ENCODE assay signal across 30 cellular contexts in genomic region chr4:165360041-165360782, GRCh38. TPM values are rescaled to one million over a fixed set of nuclear protein-coding genes. Genes with fewer than 3 reads are reported as not detected.
DNase-seq lines count a peak whose midpoint lies in the region; ATAC-seq, FAIRE-seq and TF ChIP-seq lines count a peak whose summit lies in the region.
"Had no signal": no experiment of that assay in that cellular context is flagged by ENCODE, and none has a peak within 500 bp of the region (broad histone marks: within the 10 kb centered on the region; RNA-seq: fewer than 3 reads in every experiment).

No MANE protein-coding gene starts in this region.

- H3K14ac ChIP-seq in mesenchymal stem cell (ENCODE audit: low read length in 2 of 2): no peak overlapping the region

- WGBS in mesenchymal stem cell: 77% methylated on average over 4 of the region's 6 CpGs

- TF ChIP-seq CTCF in HFF-Myc (IDR thresholded peaks at IDR 0.05; ENCODE audit: low read depth, low read length, missing control alignments) (no peak), astrocyte (IDR thresholded peaks at IDR 0.05; ENCODE audit: insufficient read depth, low read depth, low read length) (no peak)

- peak; percentile 46 for DNase-seq in HFF-Myc (ENCODE audit: extremely low read depth, low read depth)
- peak; percentile 60 for DNase-seq in astrocyte (ENCODE audit: low read depth)
- no peak for DNase-seq in mesenchymal stem cell
- no peak for DNase-seq in effector CD8-positive, alpha-beta T cell (lab: John Stamatoyannopoulos, UW)
- DNase-seq in NCI-H526 treated with DMSO at 0.1 percent for 48 hours (lab: John Stamatoyannopoulos, UW): no peak
- no peak for DNase-seq in NCI-H1417 (lab: John Stamatoyannopoulos, UW)
- DNase-seq: activated CD8-positive, alpha-beta T cell treated with anti-CD3 and anti-CD28 coated beads for 36 hours; activated naive CD4-positive, alpha-beta T cell treated with anti-CD3 and anti-CD28 coated beads for 36 hours; activated T-cell treated with anti-CD3 and anti-CD28 coated beads, Interleukin-2, amount 50 U/mL, for 24 hours; CD8-positive, alpha-beta T cell; DND-41; effector memory CD8-positive, alpha-beta T cell; Karpas-422; lower lobe of right lung; naive B cell; NCI-H1105 treated with DMSO at 0.1 percent for 48 hours; NCI-H2107; NCI-H524 treated with DMSO at 0.1 percent for 48 hours; SHP77 treated with DMSO at 0.1 percent for 48 hours; stimulated activated CD4-positive, alpha-beta T cell treated with anti-CD3 and anti-CD28 coated beads, Interleukin-4, amount 100 ng/mL, for 24 hours; stomach; upper lobe of left lung had no signal

- FAIRE-seq in astrocyte (lab: Jason Lieb, UNC): no peak
- FAIRE-seq: A549, islet of Langerhans had no signal

- H3K79me1 ChIP-seq in mesenchymal stem cell (replicated peaks; ENCODE audit: low read length, poor library complexity, severe bottlenecking): no peaks in the 10 kb centered on the region

- H3K27ac ChIP-seq in ACC112 (ENCODE audit: low read depth, low read length) (peak overlapping the region; percentile 55), astrocyte (ENCODE audit: low read depth, low read length) (no peak overlapping the region), mesenchymal stem cell (ENCODE audit: low read length, poor library complexity, severe bottlenecking) (no peak overlapping the region)
- H3K27ac ChIP-seq: A549, hepatocyte, lower lobe of right lung, parathyroid adenoma, stomach, upper lobe of left lung had no signal

- no peak overlapping the region for H3K23ac ChIP-seq in mesenchymal stem cell (ENCODE audit: low read length in 2 of 2)

- peak overlapping the region; percentile 1 for H2AFZ ChIP-seq in ACC112 (ENCODE audit: low read length, unreplicated experiment)
- H2AFZ ChIP-seq in astrocyte (ENCODE audit: low read depth, low read length): no peak overlapping the region
- no peak overlapping the region for H2AFZ ChIP-seq in mesenchymal stem cell (ENCODE audit: low read depth, low read length)
- H2AFZ ChIP-seq: hepatocyte, parathyroid adenoma had no signal

- H3K9me3 ChIP-seq in astrocyte (ENCODE audit: insufficient read depth, low read depth, low read length) (no peaks in the 10 kb centered on the region), mesenchymal stem cell (ENCODE audit: control insufficient read depth, low read length) (no peaks in the 10 kb centered on the region)
- H3K9me3 ChIP-seq: A549, lower lobe of right lung, stomach, upper lobe of left lung had no signal

- H2BK5ac ChIP-seq in mesenchymal stem cell (ENCODE audit: low read depth, low read length, poor library complexity, severe bottlenecking): no peak overlapping the region

- H3K79me2 ChIP-seq in ACC112 (ENCODE audit: control insufficient read depth, insufficient read depth, low read length, unreplicated experiment): no peaks in the 10 kb centered on the region
- no peaks in the 10 kb centered on the region for H3K79me2 ChIP-seq in astrocyte (ENCODE audit: insufficient read depth, low read length)
- H3K79me2 ChIP-seq: hepatocyte, parathyroid adenoma had no signal

- H3K27ac Mint-ChIP-seq in astrocyte (ENCODE audit: unreplicated experiment): peak overlapping the region; percentile 53
- H3K27ac Mint-ChIP-seq: activated CD8-positive, alpha-beta T cell treated with anti-CD3 and anti-CD28 coated beads for 36 hours; activated naive CD4-positive, alpha-beta T cell treated with anti-CD3 and anti-CD28 coated beads for 36 hours; activated T-cell treated with anti-CD3 and anti-CD28 coated beads, Interleukin-2, amount 50 U/mL, for 24 hours; CD8-positive, alpha-beta T cell; effector memory CD8-positive, alpha-beta T cell; T-helper 1 cell treated with Interleukin-12 subunit alpha and Interleukin-12 subunit beta and Interleukin-4 antibody, amounts not matched to agents 30 μg/mL and 1 μg/mL, for 36 hours; WTC11 had no signal

- peaks cover 27% of the 10 kb centered on the region for H3K4me1 Mint-ChIP-seq in astrocyte (ENCODE audit: low read depth, unreplicated experiment)

- no peaks in the 10 kb centered on the region for H4K20me1 ChIP-seq in astrocyte (ENCODE audit: insufficient read depth, low read length)

- no peak overlapping the region for H2AK5ac ChIP-seq in mesenchymal stem cell (ENCODE audit: low read length, severe bottlenecking)

- H3K4me2 ChIP-seq in astrocyte (ENCODE audit: low read length) (no peak overlapping the region), mesenchymal stem cell (ENCODE audit: low read length, poor library complexity, severe bottlenecking) (no peak overlapping the region)
- H3K4me2 ChIP-seq: A549, hepatocyte had no signal

- H3K4me1 ChIP-seq in ACC112 (ENCODE audit: control insufficient read depth, insufficient read depth, low read length, unreplicated experiment) (peaks cover 26% of the 10 kb centered on the region), astrocyte (ENCODE audit: insufficient read depth, low read length) (no peaks in the 10 kb centered on the region), mesenchymal stem cell (ENCODE audit: control insufficient read depth, insufficient read depth, low read depth, low read length) (no peaks in the 10 kb centered on the region)
- H3K4me1 ChIP-seq: A549, parathyroid adenoma, stomach had no signal

- H3K4me3 Mint-ChIP-seq in astrocyte (ENCODE audit: unreplicated experiment): no peak overlapping the region
- H3K4me3 Mint-ChIP-seq: activated CD8-positive, alpha-beta T cell treated with anti-CD3 and anti-CD28 coated beads for 36 hours; activated naive CD4-positive, alpha-beta T cell treated with anti-CD3 and anti-CD28 coated beads for 36 hours; activated T-cell treated with anti-CD3 and anti-CD28 coated beads, Interleukin-2, amount 50 U/mL, for 24 hours; CD8-positive, alpha-beta T cell; effector memory CD8-positive, alpha-beta T cell; naive B cell; T-helper 1 cell treated with Interleukin-12 subunit alpha and Interleukin-12 subunit beta and Interleukin-4 antibody, amounts not matched to agents 30 μg/mL and 1 μg/mL, for 36 hours; WTC11 had no signal

- H3K36me3 ChIP-seq in ACC112 (ENCODE audit: insufficient read depth, low read length): no peaks in the 10 kb centered on the region
- no peaks in the 10 kb centered on the region for H3K36me3 ChIP-seq in astrocyte (ENCODE audit: insufficient read depth, low read length)
- H3K36me3 ChIP-seq in mesenchymal stem cell (ENCODE audit: control insufficient read depth in 1 of 2, insufficient read depth in 2 of 2, low read depth in 1 of 2, low read length in 2 of 2): no peaks in the 10 kb centered on the region
- H3K36me3 ChIP-seq: lower lobe of right lung, stomach, upper lobe of left lung had no signal

- H4K8ac ChIP-seq in mesenchymal stem cell (ENCODE audit: low read length): no peak overlapping the region

- H3K4ac ChIP-seq in mesenchymal stem cell (ENCODE audit: low read depth in 1 of 2, low read length in 2 of 2): no peak overlapping the region

- H2BK120ac ChIP-seq in mesenchymal stem cell (ENCODE audit: low read depth, low read length): no peak overlapping the region

- H3K18ac ChIP-seq in mesenchymal stem cell (ENCODE audit: low read depth in 1 of 2, low read length in 2 of 2): peak overlapping the region in 1 of 2 experiments; percentile 18

- no peak overlapping the region for H2BK12ac ChIP-seq in mesenchymal stem cell (ENCODE audit: low read length in 2 of 2)

- no peaks in the 10 kb centered on the region for H3K27me3 ChIP-seq in ACC112 (ENCODE audit: insufficient read depth, low read length)
- H3K27me3 ChIP-seq in astrocyte (ENCODE audit: insufficient read depth, low read length): no peaks in the 10 kb centered on the region
- H3K27me3 ChIP-seq in mesenchymal stem cell (ENCODE audit: control insufficient read depth in 1 of 2, insufficient read depth in 1 of 2, low read length in 2 of 2): no peaks in the 10 kb centered on the region
- H3K27me3 ChIP-seq: hepatocyte, stomach, upper lobe of left lung had no signal

- H2BK15ac ChIP-seq in mesenchymal stem cell (ENCODE audit: low read depth, poor library complexity, severe bottlenecking): no peak overlapping the region

- H3K9ac ChIP-seq in astrocyte (ENCODE audit: low read length) (no peak overlapping the region), mesenchymal stem cell (ENCODE audit: low read length) (peak overlapping the region; percentile 33)
- H3K9ac ChIP-seq: parathyroid adenoma had no signal

- H4K91ac ChIP-seq in mesenchymal stem cell (ENCODE audit: low read length): no peak overlapping the region

- no peaks in the 10 kb centered on the region for H3K36me3 Mint-ChIP-seq in astrocyte (ENCODE audit: low read depth, unreplicated experiment)
- H3K36me3 Mint-ChIP-seq: CD8-positive, alpha-beta T cell; WTC11 had no signal

- H3K4me3 ChIP-seq in ACC112 (ENCODE audit: low read depth, low read length): 0 out of 2 replicates have a peak overlapping the region, but pooled peaks have one; percentile 10
- H3K4me3 ChIP-seq in HFF-Myc (replicated peaks; ENCODE audit: low read depth, low read length): no peak overlapping the region
- H3K4me3 ChIP-seq in astrocyte (ENCODE audit: insufficient read depth, low read depth, low read length): no peak overlapping the region
- peak overlapping the region in 1 of 2 experiments; percentile 32 for H3K4me3 ChIP-seq in mesenchymal stem cell (ENCODE audit: insufficient read depth in 1 of 2, low read depth in 1 of 2, low read length in 2 of 2)
- H3K4me3 ChIP-seq: A549, hepatocyte, lower lobe of right lung, stomach, upper lobe of left lung had no signal

- no peak for ATAC-seq in activated CD4-positive, CD25-positive, alpha-beta regulatory T cell treated with anti-CD3 and anti-CD28 coated beads, Interleukin-2, amount 50 U/mL, for 24 hours
- ATAC-seq: A549; activated CD8-positive, alpha-beta T cell treated with anti-CD3 and anti-CD28 coated beads for 36 hours; CD8-positive, alpha-beta T cell; effector memory CD8-positive, alpha-beta T cell; WTC11 had no signal

- H3K9me3 Mint-ChIP-seq in astrocyte (ENCODE audit: unreplicated experiment): no peaks in the 10 kb centered on the region
- H3K9me3 Mint-ChIP-seq: activated CD8-positive, alpha-beta T cell treated with anti-CD3 and anti-CD28 coated beads for 36 hours; activated naive CD4-positive, alpha-beta T cell treated with anti-CD3 and anti-CD28 coated beads for 36 hours; activated T-cell treated with anti-CD3 and anti-CD28 coated beads, Interleukin-2, amount 50 U/mL, for 24 hours; CD8-positive, alpha-beta T cell; effector memory CD8-positive, alpha-beta T cell; naive B cell; T-helper 1 cell treated with Interleukin-12 subunit alpha and Interleukin-12 subunit beta and Interleukin-4 antibody, amounts not matched to agents 30 μg/mL and 1 μg/mL, for 36 hours; WTC11 had no signal

- H3K27me3 Mint-ChIP-seq in astrocyte (ENCODE audit: low read depth, unreplicated experiment): no peaks in the 10 kb centered on the region

RNA-seq across cellular contexts. Expression of gene CPE, which starts 18.6 kb away (rescaled TPM):
- total RNA-seq in astrocyte: 380 and 385 TPM in 2 replicates
- polyA plus RNA-seq in mesenchymal stem cell (2013, experiment 1 of 2): 60.8 TPM
- 63.6 TPM for polyA plus RNA-seq in mesenchymal stem cell (2013, experiment 2 of 2)
- total RNA-seq: activated CD8-positive, alpha-beta T cell treated with anti-CD3 and anti-CD28 coated beads for 36 hours; CD8-positive, alpha-beta T cell had no signal

RNA-seq across cellular contexts. Expression of gene MSMO1, which starts 32.7 kb away (rescaled TPM):
- total RNA-seq in astrocyte: 136 and 179 TPM in 2 replicates
- 313 TPM for polyA plus RNA-seq in mesenchymal stem cell (2013, experiment 1 of 2)
- polyA plus RNA-seq in mesenchymal stem cell (2013, experiment 2 of 2): 343 TPM

Comparison
In these comparisons a context has a peak if more than half of its experiments do, and no peak if none do; other contexts are left out.
1. DNase-seq: peak in HFF-Myc (single experiment) and astrocyte (single experiment); none in mesenchymal stem cell (single experiment), effector CD8-positive, alpha-beta T cell (single experiment), NCI-H526 treated with DMSO at 0.1 percent for 48 hours (single experiment) and NCI-H1417 (0 of 3).